Comparison of ENCODE assay signal across 29 cellular contexts in the genomic region with DNA sequence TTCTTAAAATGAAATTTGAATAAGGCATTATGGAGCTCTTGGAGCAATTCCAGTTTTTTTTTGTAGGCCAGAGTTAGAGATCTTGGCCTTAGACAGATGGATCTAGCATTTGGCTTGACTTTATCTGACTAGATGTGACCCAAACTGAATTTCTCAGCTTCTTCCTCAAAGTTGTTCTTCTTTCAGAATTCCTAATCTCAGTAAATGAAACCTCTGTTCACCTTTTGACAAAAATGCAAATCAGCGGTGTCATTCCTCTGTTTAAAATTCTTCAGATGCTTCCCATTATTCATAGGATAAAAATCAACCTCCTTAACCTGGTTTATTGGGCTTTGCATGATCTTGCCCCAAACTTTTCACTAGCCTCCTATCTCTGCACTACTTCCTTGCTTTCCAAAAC.
DNase-seq lines count a peak whose midpoint lies in the region; ATAC-seq and TF ChIP-seq lines count a peak whose summit lies in the region.
"Had no signal": no experiment of that assay in that cellular context is flagged by ENCODE, and none has a peak within 500 bp of the region (broad histone marks: within the 10 kb centered on the region; RNA-seq: fewer than 3 reads in every experiment).

No MANE protein-coding gene starts in this region.

- ATAC-seq in Right ventricle myocardium inferior (no peak), GM21423 (IDR thresholded peaks at IDR 0.05; ENCODE audit: unreplicated experiment) (no peak)
- ATAC-seq: activated CD4-positive, alpha-beta T cell treated with anti-CD3 and anti-CD28 coated beads for 36 hours; activated CD8-positive, alpha-beta T cell treated with anti-CD3 and anti-CD28 coated beads, Interleukin-2, amount 10 ng/mL, durations not matched to agents 7 days and 5 days; HCT116; right cardiac atrium; stimulated activated naive CD8-positive, alpha-beta T cell treated with anti-CD3 and anti-CD28 coated beads, Interleukin-15, amount 100 ng/mL, for 72 hours had no signal

- no peaks in the 10 kb centered on the region; the same call in 1 of the 2 replicates for H3K36me3 ChIP-seq in Caco-2 (ENCODE audit: control insufficient read depth, insufficient read depth, low read length)
- H3K36me3 ChIP-seq in mesenchymal stem cell (ENCODE audit: control insufficient read depth in 1 of 2, insufficient read depth in 2 of 2, low read depth in 1 of 2, low read length in 2 of 2): no peaks in the 10 kb centered on the region
- H3K36me3 ChIP-seq: adrenal gland, brain microvascular endothelial cell, spleen had no signal

- H4K91ac ChIP-seq in mesenchymal stem cell (ENCODE audit: low read length): no peak overlapping the region

- H3K4me1 ChIP-seq in Caco-2 (peaks cover 75% of the 10 kb centered on the region), mesenchymal stem cell (ENCODE audit: control insufficient read depth, insufficient read depth, low read depth, low read length) (peaks cover 12% of the 10 kb centered on the region)
- H3K4me1 ChIP-seq: adrenal gland had no signal

- no peak overlapping the region for H2BK120ac ChIP-seq in mesenchymal stem cell (ENCODE audit: low read depth, low read length)

- no peaks in the 10 kb centered on the region for H3K9me3 ChIP-seq in Caco-2
- no peaks in the 10 kb centered on the region for H3K9me3 ChIP-seq in mesenchymal stem cell (ENCODE audit: control insufficient read depth, low read length)
- H3K9me3 ChIP-seq: adrenal gland, spleen had no signal

- H3K27ac Mint-ChIP-seq in Caco-2 (ENCODE audit: unreplicated experiment): peak overlapping the region; percentile 13
- H3K27ac Mint-ChIP-seq in endothelial cell (ENCODE audit: unreplicated experiment): peak overlapping the region; percentile 50
- H3K27ac Mint-ChIP-seq: activated CD4-positive, alpha-beta T cell treated with anti-CD3 and anti-CD28 coated beads for 36 hours; activated CD8-positive, alpha-beta T cell treated with anti-CD3 and anti-CD28 coated beads, Interleukin-2, amount 10 ng/mL, durations not matched to agents 7 days and 5 days; activated naive CD4-positive, alpha-beta T cell treated with anti-CD3 and anti-CD28 coated beads, Interleukin-2, amount 10 ng/mL, durations not matched to agents 7 days and 5 days; B cell; immature natural killer cell; memory B cell; stimulated activated naive CD8-positive, alpha-beta T cell treated with anti-CD3 and anti-CD28 coated beads, Interleukin-15, amount 100 ng/mL, for 72 hours had no signal

- no peaks in the 10 kb centered on the region for H3K27me3 Mint-ChIP-seq in Caco-2 (ENCODE audit: insufficient read depth, unreplicated experiment)
- H3K27me3 Mint-ChIP-seq in endothelial cell (ENCODE audit: unreplicated experiment): peaks cover 6% of the 10 kb centered on the region
- H3K27me3 Mint-ChIP-seq: activated CD4-positive, alpha-beta T cell treated with anti-CD3 and anti-CD28 coated beads for 36 hours; activated naive CD4-positive, alpha-beta T cell treated with anti-CD3 and anti-CD28 coated beads, Interleukin-2, amount 10 ng/mL, durations not matched to agents 7 days and 5 days; CD8-positive, alpha-beta memory T cell; stimulated activated naive CD8-positive, alpha-beta T cell treated with anti-CD3 and anti-CD28 coated beads, Interleukin-15, amount 100 ng/mL, for 72 hours had no signal

- TF ChIP-seq CTCF in Caco-2 (IDR thresholded peaks at IDR 0.05; ENCODE audit: insufficient read depth in 1 of 2, low read depth in 1 of 2, low read length in 1 of 2, severe bottlenecking in 1 of 2, unreplicated experiment in 1 of 2) (no peak), endothelial cell (IDR thresholded peaks at IDR 0.05; ENCODE audit: unreplicated experiment) (no peak)

- no peaks in the 10 kb centered on the region for H3K27me3 ChIP-seq in Caco-2 (replicated peaks; ENCODE audit: control insufficient read depth, insufficient read depth, low read length)
- H3K27me3 ChIP-seq in mesenchymal stem cell (ENCODE audit: control insufficient read depth in 1 of 2, insufficient read depth in 1 of 2, low read length in 2 of 2): no peaks in the 10 kb centered on the region
- H3K27me3 ChIP-seq: adrenal gland, brain microvascular endothelial cell, spleen had no signal

- no peak overlapping the region for H2AFZ ChIP-seq in mesenchymal stem cell (ENCODE audit: low read depth, low read length)

- H3K14ac ChIP-seq in mesenchymal stem cell (ENCODE audit: low read length in 2 of 2): no peak overlapping the region

- DNase-seq in Caco-2 (no peak), NCI-H446 treated with DMSO at 0.1 percent for 48 hours (lab: John Stamatoyannopoulos, UW) (peak; percentile 10), endothelial cell (ENCODE audit: low spot score) (no peak), mesenchymal stem cell (no peak), RKO (ENCODE audit: low spot score) (no peak), Ammon's horn (ENCODE audit: low spot score) (no peak), Right ventricle myocardium inferior (ENCODE audit: missing footprints) (no peak)
- DNase-seq: activated CD4-positive, alpha-beta T cell treated with anti-CD3 and anti-CD28 coated beads for 36 hours; activated CD8-positive, alpha-beta T cell treated with anti-CD3 and anti-CD28 coated beads, Interleukin-2, amount 10 ng/mL, durations not matched to agents 7 days and 5 days; activated naive CD4-positive, alpha-beta T cell treated with anti-CD3 and anti-CD28 coated beads, Interleukin-2, amount 10 ng/mL, durations not matched to agents 7 days and 5 days; adrenal gland; brain microvascular endothelial cell; CD8-positive, alpha-beta memory T cell; GF-D8; hypothalamus; immature natural killer cell; NCI-H146; NCI-H2107; posterior cingulate gyrus; right cardiac atrium; spleen; stimulated activated CD4-positive, alpha-beta T cell treated with anti-CD3 and anti-CD28 coated beads, Interleukin-2, amount 100 ng/mL, for 24 hours; stimulated activated CD8-positive, alpha-beta memory T cell treated with anti-CD3 and anti-CD28 coated beads, Interleukin-4, amount 100 ng/mL, for 48 hours; stimulated activated naive CD8-positive, alpha-beta T cell treated with anti-CD3 and anti-CD28 coated beads, Interleukin-15, amount 100 ng/mL, for 72 hours had no signal

- peaks cover 11% of the 10 kb centered on the region for H3K79me1 ChIP-seq in mesenchymal stem cell (replicated peaks; ENCODE audit: low read length, poor library complexity, severe bottlenecking)

- H3K4me3 Mint-ChIP-seq in Caco-2 (ENCODE audit: unreplicated experiment) (no peak overlapping the region), endothelial cell (ENCODE audit: unreplicated experiment) (no peak overlapping the region)
- H3K4me3 Mint-ChIP-seq: activated CD4-positive, alpha-beta T cell treated with anti-CD3 and anti-CD28 coated beads for 36 hours; activated CD8-positive, alpha-beta T cell treated with anti-CD3 and anti-CD28 coated beads, Interleukin-2, amount 10 ng/mL, durations not matched to agents 7 days and 5 days; activated naive CD4-positive, alpha-beta T cell treated with anti-CD3 and anti-CD28 coated beads, Interleukin-2, amount 10 ng/mL, durations not matched to agents 7 days and 5 days; B cell; CD8-positive, alpha-beta memory T cell; immature natural killer cell; memory B cell; stimulated activated naive CD8-positive, alpha-beta T cell treated with anti-CD3 and anti-CD28 coated beads, Interleukin-15, amount 100 ng/mL, for 72 hours had no signal

- WGBS in mesenchymal stem cell: 81% methylated on average over 1 of the region's 1 CpG

- no peak overlapping the region for H2BK15ac ChIP-seq in mesenchymal stem cell (ENCODE audit: low read depth, poor library complexity, severe bottlenecking)

- H4K8ac ChIP-seq in mesenchymal stem cell (ENCODE audit: low read length): no peak overlapping the region

- intact Hi-C loops in Caco-2 (cut with micrococcal nuclease; ENCODE audit: unreplicated experiment): no loop called here
- intact Hi-C loops in Right ventricle myocardium inferior (cut with DNase I): loop anchor here (10.0 kb wide), 1 partner anchor 317 kb away; no protein-coding TSS in a partner anchor

- H3K4ac ChIP-seq in mesenchymal stem cell (ENCODE audit: low read depth in 1 of 2, low read length in 2 of 2): no peak overlapping the region

- H3K4me1 Mint-ChIP-seq in Caco-2 (ENCODE audit: low read depth, unreplicated experiment): peaks cover 54% of the 10 kb centered on the region
- peaks cover 57% of the 10 kb centered on the region for H3K4me1 Mint-ChIP-seq in endothelial cell (ENCODE audit: unreplicated experiment)
- H3K4me1 Mint-ChIP-seq: activated CD4-positive, alpha-beta T cell treated with anti-CD3 and anti-CD28 coated beads for 36 hours; activated naive CD4-positive, alpha-beta T cell treated with anti-CD3 and anti-CD28 coated beads, Interleukin-2, amount 10 ng/mL, durations not matched to agents 7 days and 5 days; B cell; CD8-positive, alpha-beta memory T cell; immature natural killer cell; memory B cell; stimulated activated naive CD8-positive, alpha-beta T cell treated with anti-CD3 and anti-CD28 coated beads, Interleukin-15, amount 100 ng/mL, for 72 hours had no signal

- H3K23ac ChIP-seq in mesenchymal stem cell (ENCODE audit: low read length in 2 of 2): no peak overlapping the region

- no TSS peak for BruUV-seq in Caco-2 (replicated peaks; lab: Mats Ljungman, UMichigan)

- peak overlapping the region in 1 of 2 experiments; percentile 12 for H3K18ac ChIP-seq in mesenchymal stem cell (ENCODE audit: low read depth in 1 of 2, low read length in 2 of 2)

- H3K4me3 ChIP-seq in Caco-2 (ENCODE audit: low read depth, low read length) (no peak overlapping the region), mesenchymal stem cell (ENCODE audit: insufficient read depth in 1 of 2, low read depth in 1 of 2, low read length in 2 of 2) (no peak overlapping the region)
- H3K4me3 ChIP-seq: adrenal gland, spleen had no signal

- H3K9me3 Mint-ChIP-seq in Caco-2 (ENCODE audit: unreplicated experiment) (peaks cover 26% of the 10 kb centered on the region), endothelial cell (ENCODE audit: unreplicated experiment) (no peaks in the 10 kb centered on the region)
- H3K9me3 Mint-ChIP-seq: activated naive CD4-positive, alpha-beta T cell treated with anti-CD3 and anti-CD28 coated beads, Interleukin-2, amount 10 ng/mL, durations not matched to agents 7 days and 5 days; memory B cell; stimulated activated naive CD8-positive, alpha-beta T cell treated with anti-CD3 and anti-CD28 coated beads, Interleukin-15, amount 100 ng/mL, for 72 hours had no signal

- H3K4me2 ChIP-seq in mesenchymal stem cell (ENCODE audit: low read length, poor library complexity, severe bottlenecking): no peak overlapping the region

- POLR2A ChIA-PET in Caco-2 (lab: Charles Lee): no interaction called here

- H3K9ac ChIP-seq in mesenchymal stem cell (ENCODE audit: low read length): no peak overlapping the region

- no peak overlapping the region for H2BK5ac ChIP-seq in mesenchymal stem cell (ENCODE audit: low read depth, low read length, poor library complexity, severe bottlenecking)

- CTCF ChIA-PET in Caco-2 (lab: Charles Lee): no interaction called here

- H3K36me3 Mint-ChIP-seq in Caco-2 (ENCODE audit: insufficient read depth, unreplicated experiment) (peaks cover 10% of the 10 kb centered on the region), endothelial cell (ENCODE audit: low read depth, unreplicated experiment) (peaks cover 3% of the 10 kb centered on the region)
- H3K36me3 Mint-ChIP-seq: activated naive CD4-positive, alpha-beta T cell treated with anti-CD3 and anti-CD28 coated beads, Interleukin-2, amount 10 ng/mL, durations not matched to agents 7 days and 5 days; CD8-positive, alpha-beta memory T cell; immature natural killer cell; memory B cell had no signal

- peak overlapping the region; percentile 43 for H2AK5ac ChIP-seq in mesenchymal stem cell (ENCODE audit: low read length, severe bottlenecking)

- no peak overlapping the region for H2BK12ac ChIP-seq in mesenchymal stem cell (ENCODE audit: low read length in 2 of 2)

- peak overlapping the region; percentile 15 for H3K27ac ChIP-seq in mesenchymal stem cell (ENCODE audit: low read length, poor library complexity, severe bottlenecking)
- H3K27ac ChIP-seq: adrenal gland, brain microvascular endothelial cell, RWPE1, spleen had no signal
